11 cellular contexts compared by ENCODE assay signal in genomic region chr2:109724533-109725460, GRCh38.
"Had no signal": no experiment of that assay in that cellular context is flagged by ENCODE, and none has a peak within 500 bp of the region (broad histone marks: within the 10 kb centered on the region; RNA-seq: fewer than 3 reads in every experiment).

No MANE protein-coding gene starts in this region.

- H3K9me3 ChIP-seq: body of pancreas, pancreas, uterus had no signal

- H3K27me3 ChIP-seq: body of pancreas, pancreas, uterus had no signal

- H3K27ac ChIP-seq: body of pancreas, pancreas, uterus had no signal

- H3K36me3 ChIP-seq: pancreas, uterus had no signal

- H3K4me3 ChIP-seq: body of pancreas, pancreas, uterus had no signal

- DNase-seq: activated CD4-positive, alpha-beta memory T cell treated with anti-CD3 and anti-CD28 coated beads for 36 hours; activated naive CD4-positive, alpha-beta T cell treated with anti-CD3 and anti-CD28 coated beads for 36 hours; activated T-cell treated with anti-CD3 and anti-CD28 coated beads, Interleukin-2, amount 50 U/mL, for 4 hours; body of pancreas; central memory CD4-positive, alpha-beta T cell; kidney glomerular epithelial cell; mesendoderm; naive thymus-derived CD8-positive, alpha-beta T cell; pancreas; stimulated activated naive CD4-positive, alpha-beta T cell; uterus had no signal

- H3K4me1 ChIP-seq: pancreas, uterus had no signal

- ATAC-seq: activated T-cell treated with anti-CD3 and anti-CD28 coated beads, Interleukin-2, amount 50 U/mL, for 4 hours; body of pancreas; naive thymus-derived CD8-positive, alpha-beta T cell; pancreas had no signal
